Comparison of ENCODE assay signal across 1 cellular context in the genomic region with DNA sequence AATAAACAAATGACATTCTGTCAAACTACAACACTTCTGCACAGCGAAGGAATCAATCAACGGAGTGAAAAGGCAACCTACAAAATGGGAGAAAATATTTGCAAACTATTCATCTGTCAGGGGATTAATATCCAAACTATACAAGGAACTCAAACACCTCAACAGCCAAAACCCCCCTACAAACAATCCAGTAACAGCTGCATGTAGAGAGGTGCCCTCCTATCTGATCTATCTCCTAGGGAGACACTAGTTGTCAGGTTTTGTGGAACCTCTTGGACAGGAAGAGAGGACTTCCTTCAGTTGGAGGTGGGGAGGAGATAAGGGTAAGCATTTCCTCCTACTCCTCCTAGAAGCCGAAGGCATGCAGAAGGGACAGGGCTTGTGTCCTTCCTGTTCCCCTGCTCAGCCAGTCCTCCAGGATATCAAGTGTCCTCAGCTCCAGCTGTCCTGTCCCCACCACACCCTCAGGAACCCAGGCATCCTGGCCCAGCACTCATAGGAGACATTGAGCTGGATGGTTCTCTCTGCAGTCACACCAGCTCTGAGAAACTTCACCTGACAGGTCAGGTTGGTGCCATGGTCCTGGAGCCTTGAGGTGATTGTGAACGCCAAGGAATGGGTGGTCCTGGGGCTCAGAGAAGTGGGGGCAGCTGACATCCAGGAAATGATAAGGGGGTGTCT.
TF ChIP-seq lines count a peak whose summit lies in the region.

No MANE protein-coding gene starts in this region.

TF ChIP-seq in K562, 482 proteins besides CTCF, POLR2A, EP300 and RAD21 (continued from another document and continues in another):
- TF ChIP-seq, protein P1, sequence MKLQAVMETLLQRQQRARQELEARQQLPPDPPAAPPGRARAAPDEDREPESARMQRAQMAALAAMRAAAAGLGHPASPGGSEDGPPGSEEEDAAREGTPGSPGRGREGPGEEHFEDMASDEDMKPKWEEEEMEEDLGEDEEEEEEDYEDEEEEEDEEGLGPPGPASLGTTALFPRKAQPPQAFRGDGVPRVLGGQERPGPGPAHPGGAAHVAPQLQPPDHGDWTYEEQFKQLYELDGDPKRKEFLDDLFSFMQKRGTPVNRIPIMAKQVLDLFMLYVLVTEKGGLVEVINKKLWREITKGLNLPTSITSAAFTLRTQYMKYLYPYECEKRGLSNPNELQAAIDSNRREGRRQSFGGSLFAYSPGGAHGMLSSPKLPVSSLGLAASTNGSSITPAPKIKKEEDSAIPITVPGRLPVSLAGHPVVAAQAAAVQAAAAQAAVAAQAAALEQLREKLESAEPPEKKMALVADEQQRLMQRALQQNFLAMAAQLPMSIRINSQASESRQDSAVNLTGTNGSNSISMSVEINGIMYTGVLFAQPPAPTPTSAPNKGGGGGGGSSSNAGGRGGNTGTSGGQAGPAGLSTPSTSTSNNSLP (IDR thresholded peaks at IDR 0.05; ENCODE audit: borderline replicate concordance, low read depth, low read length): peak; percentile 41; the same call in 1 of the 2 replicates
- no peak for TF ChIP-seq ZNF589 (CRISPR knock-in tag; IDR thresholded peaks at IDR 0.05; ENCODE audit: low read depth)
- peak; percentile 43; the same call in 1 of the 2 replicates for TF ChIP-seq POLR2G (IDR thresholded peaks at IDR 0.05; ENCODE audit: low read depth, low read length)
- TF ChIP-seq, protein P2, sequence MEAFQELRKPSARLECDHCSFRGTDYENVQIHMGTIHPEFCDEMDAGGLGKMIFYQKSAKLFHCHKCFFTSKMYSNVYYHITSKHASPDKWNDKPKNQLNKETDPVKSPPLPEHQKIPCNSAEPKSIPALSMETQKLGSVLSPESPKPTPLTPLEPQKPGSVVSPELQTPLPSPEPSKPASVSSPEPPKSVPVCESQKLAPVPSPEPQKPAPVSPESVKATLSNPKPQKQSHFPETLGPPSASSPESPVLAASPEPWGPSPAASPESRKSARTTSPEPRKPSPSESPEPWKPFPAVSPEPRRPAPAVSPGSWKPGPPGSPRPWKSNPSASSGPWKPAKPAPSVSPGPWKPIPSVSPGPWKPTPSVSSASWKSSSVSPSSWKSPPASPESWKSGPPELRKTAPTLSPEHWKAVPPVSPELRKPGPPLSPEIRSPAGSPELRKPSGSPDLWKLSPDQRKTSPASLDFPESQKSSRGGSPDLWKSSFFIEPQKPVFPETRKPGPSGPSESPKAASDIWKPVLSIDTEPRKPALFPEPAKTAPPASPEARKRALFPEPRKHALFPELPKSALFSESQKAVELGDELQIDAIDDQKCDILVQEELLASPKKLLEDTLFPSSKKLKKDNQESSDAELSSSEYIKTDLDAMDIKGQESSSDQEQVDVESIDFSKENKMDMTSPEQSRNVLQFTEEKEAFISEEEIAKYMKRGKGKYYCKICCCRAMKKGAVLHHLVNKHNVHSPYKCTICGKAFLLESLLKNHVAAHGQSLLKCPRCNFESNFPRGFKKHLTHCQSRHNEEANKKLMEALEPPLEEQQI (IDR thresholded peaks at IDR 0.05): peak; percentile 62; the same call in 1 of the 2 replicates
- no peak for TF ChIP-seq RBM25 (IDR thresholded peaks at IDR 0.05; ENCODE audit: low read depth, low read length, severe bottlenecking)
- TF ChIP-seq NFE2 (IDR thresholded peaks at IDR 0.05; ENCODE audit: low read depth): peak; percentile 24; the same call in 1 of the 2 replicates
- TF ChIP-seq ATF7 (IDR thresholded peaks at IDR 0.05): peak; percentile 81
- TF ChIP-seq, protein P3, sequence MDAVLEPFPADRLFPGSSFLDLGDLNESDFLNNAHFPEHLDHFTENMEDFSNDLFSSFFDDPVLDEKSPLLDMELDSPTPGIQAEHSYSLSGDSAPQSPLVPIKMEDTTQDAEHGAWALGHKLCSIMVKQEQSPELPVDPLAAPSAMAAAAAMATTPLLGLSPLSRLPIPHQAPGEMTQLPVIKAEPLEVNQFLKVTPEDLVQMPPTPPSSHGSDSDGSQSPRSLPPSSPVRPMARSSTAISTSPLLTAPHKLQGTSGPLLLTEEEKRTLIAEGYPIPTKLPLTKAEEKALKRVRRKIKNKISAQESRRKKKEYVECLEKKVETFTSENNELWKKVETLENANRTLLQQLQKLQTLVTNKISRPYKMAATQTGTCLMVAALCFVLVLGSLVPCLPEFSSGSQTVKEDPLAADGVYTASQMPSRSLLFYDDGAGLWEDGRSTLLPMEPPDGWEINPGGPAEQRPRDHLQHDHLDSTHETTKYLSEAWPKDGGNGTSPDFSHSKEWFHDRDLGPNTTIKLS (IDR thresholded peaks at IDR 0.05; ENCODE audit: borderline replicate concordance, low read depth): peak; percentile 45; the same call in 1 of the 2 replicates
- peak; percentile 79 for TF ChIP-seq BRD9 (IDR thresholded peaks at IDR 0.05; ENCODE audit: low read depth, partially characterized antibody)
- TF ChIP-seq, protein P4, sequence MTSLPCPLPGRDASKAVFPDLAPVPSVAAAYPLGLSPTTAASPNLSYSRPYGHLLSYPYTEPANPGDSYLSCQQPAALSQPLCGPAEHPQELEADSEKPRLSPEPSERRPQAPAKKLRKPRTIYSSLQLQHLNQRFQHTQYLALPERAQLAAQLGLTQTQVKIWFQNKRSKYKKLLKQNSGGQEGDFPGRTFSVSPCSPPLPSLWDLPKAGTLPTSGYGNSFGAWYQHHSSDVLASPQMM (CRISPR knock-in tag; IDR thresholded peaks at IDR 0.05): no peak
- TF ChIP-seq MIER1 (IDR thresholded peaks at IDR 0.05; ENCODE audit: low read depth): peak; percentile 49; the same call in 1 of the 2 replicates
- TF ChIP-seq BRCA1 (IDR thresholded peaks at IDR 0.05): no peak
- 0 out of 2 replicates have a peak, but pooled peaks have one; percentile 36 for TF ChIP-seq BRCA1 (CRISPR knock-in tag; IDR thresholded peaks at IDR 0.05)
- no peak for TF ChIP-seq ZC3H4 (CRISPR knock-in tag; IDR thresholded peaks at IDR 0.05; ENCODE audit: borderline replicate concordance)
- TF ChIP-seq, protein P5, sequence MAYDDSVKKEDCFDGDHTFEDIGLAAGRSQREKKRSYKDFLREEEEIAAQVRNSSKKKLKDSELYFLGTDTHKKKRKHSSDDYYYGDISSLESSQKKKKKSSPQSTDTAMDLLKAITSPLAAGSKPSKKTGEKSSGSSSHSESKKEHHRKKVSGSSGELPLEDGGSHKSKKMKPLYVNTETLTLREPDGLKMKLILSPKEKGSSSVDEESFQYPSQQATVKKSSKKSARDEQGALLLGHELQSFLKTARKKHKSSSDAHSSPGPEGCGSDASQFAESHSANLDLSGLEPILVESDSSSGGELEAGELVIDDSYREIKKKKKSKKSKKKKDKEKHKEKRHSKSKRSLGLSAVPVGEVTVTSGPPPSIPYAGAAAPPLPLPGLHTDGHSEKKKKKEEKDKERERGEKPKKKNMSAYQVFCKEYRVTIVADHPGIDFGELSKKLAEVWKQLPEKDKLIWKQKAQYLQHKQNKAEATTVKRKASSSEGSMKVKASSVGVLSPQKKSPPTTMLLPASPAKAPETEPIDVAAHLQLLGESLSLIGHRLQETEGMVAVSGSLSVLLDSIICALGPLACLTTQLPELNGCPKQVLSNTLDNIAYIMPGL (CRISPR knock-in tag; IDR thresholded peaks at IDR 0.05): no peak
- peak; percentile 83 for TF ChIP-seq ELF1 (tag; IDR thresholded peaks at IDR 0.05)
- peak; percentile 85; the same call in 1 of the 2 replicates for TF ChIP-seq MYNN (IDR thresholded peaks at IDR 0.05)
- no peak for TF ChIP-seq MYNN (CRISPR knock-in tag; IDR thresholded peaks at IDR 0.05)
- TF ChIP-seq GATAD2B (IDR thresholded peaks at IDR 0.05; ENCODE audit: borderline replicate concordance): peak; percentile 80; the same call in 1 of the 2 replicates
- peak; percentile 77 for TF ChIP-seq ESRRA (IDR thresholded peaks at IDR 0.05; ENCODE audit: borderline replicate concordance, low read depth)
- TF ChIP-seq, protein P6, sequence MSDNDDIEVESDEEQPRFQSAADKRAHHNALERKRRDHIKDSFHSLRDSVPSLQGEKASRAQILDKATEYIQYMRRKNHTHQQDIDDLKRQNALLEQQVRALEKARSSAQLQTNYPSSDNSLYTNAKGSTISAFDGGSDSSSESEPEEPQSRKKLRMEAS (CRISPR knock-in tag; IDR thresholded peaks at IDR 0.05): peak; percentile 46; the same call in 1 of the 2 replicates
- TF ChIP-seq ATF1 (CRISPR knock-in tag; IDR thresholded peaks at IDR 0.05): no peak
- peak; percentile 40 for TF ChIP-seq ATF1 (tag; IDR thresholded peaks at IDR 0.05)
- 0 out of 2 replicates have a peak, but pooled peaks have one; percentile 42 for TF ChIP-seq ZNF12 (CRISPR knock-in tag; IDR thresholded peaks at IDR 0.05)
- TF ChIP-seq ZBTB7A (IDR thresholded peaks at IDR 0.05; ENCODE audit: borderline replicate concordance, control insufficient read depth, low read depth, low read length): peak; percentile 40; the same call in 1 of the 2 replicates
- TF ChIP-seq, protein P7, sequence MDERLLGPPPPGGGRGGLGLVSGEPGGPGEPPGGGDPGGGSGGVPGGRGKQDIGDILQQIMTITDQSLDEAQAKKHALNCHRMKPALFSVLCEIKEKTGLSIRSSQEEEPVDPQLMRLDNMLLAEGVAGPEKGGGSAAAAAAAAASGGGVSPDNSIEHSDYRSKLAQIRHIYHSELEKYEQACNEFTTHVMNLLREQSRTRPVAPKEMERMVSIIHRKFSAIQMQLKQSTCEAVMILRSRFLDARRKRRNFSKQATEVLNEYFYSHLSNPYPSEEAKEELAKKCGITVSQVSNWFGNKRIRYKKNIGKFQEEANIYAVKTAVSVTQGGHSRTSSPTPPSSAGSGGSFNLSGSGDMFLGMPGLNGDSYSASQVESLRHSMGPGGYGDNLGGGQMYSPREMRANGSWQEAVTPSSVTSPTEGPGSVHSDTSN (CRISPR knock-in tag; IDR thresholded peaks at IDR 0.05; ENCODE audit: low read depth): no peak
- TF ChIP-seq, protein P7 (tag; conservative IDR thresholded peaks at IDR 0.05; ENCODE audit: low read depth): peak; percentile 66
- TF ChIP-seq, protein P8, sequence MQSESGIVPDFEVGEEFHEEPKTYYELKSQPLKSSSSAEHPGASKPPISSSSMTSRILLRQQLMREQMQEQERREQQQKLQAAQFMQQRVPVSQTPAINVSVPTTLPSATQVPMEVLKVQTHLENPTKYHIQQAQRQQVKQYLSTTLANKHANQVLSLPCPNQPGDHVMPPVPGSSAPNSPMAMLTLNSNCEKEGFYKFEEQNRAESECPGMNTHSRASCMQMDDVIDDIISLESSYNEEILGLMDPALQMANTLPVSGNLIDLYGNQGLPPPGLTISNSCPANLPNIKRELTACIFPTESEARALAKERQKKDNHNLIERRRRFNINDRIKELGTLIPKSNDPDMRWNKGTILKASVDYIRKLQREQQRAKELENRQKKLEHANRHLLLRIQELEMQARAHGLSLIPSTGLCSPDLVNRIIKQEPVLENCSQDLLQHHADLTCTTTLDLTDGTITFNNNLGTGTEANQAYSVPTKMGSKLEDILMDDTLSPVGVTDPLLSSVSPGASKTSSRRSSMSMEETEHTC (IDR thresholded peaks at IDR 0.05): no peak
- peak; percentile 86 for TF ChIP-seq SMAD1 (IDR thresholded peaks at IDR 0.05; ENCODE audit: low read depth, low read length, partially characterized antibody)
- TF ChIP-seq, protein P9, sequence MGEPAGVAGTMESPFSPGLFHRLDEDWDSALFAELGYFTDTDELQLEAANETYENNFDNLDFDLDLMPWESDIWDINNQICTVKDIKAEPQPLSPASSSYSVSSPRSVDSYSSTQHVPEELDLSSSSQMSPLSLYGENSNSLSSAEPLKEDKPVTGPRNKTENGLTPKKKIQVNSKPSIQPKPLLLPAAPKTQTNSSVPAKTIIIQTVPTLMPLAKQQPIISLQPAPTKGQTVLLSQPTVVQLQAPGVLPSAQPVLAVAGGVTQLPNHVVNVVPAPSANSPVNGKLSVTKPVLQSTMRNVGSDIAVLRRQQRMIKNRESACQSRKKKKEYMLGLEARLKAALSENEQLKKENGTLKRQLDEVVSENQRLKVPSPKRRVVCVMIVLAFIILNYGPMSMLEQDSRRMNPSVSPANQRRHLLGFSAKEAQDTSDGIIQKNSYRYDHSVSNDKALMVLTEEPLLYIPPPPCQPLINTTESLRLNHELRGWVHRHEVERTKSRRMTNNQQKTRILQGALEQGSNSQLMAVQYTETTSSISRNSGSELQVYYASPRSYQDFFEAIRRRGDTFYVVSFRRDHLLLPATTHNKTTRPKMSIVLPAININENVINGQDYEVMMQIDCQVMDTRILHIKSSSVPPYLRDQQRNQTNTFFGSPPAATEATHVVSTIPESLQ (CRISPR knock-in tag; IDR thresholded peaks at IDR 0.05): no peak
- TF ChIP-seq NR2C2 (CRISPR knock-in tag; IDR thresholded peaks at IDR 0.05): no peak
- peak; percentile 28; the same call in 1 of the 2 replicates for TF ChIP-seq NR2C2 (tag; IDR thresholded peaks at IDR 0.05)
- no peak for TF ChIP-seq ZFP1 (CRISPR knock-in tag; IDR thresholded peaks at IDR 0.05)
- peak in 1 of 2 experiments; percentile 58 for TF ChIP-seq NCOA2 (IDR thresholded peaks at IDR 0.05; ENCODE audit: partially characterized antibody in 2 of 2)
- no peak for TF ChIP-seq C11orf30 (IDR thresholded peaks at IDR 0.05; ENCODE audit: low read depth)
- TF ChIP-seq NBN (IDR thresholded peaks at IDR 0.05; ENCODE audit: low read depth): peak; percentile 75; the same call in 1 of the 2 replicates
- TF ChIP-seq LARP7 (IDR thresholded peaks at IDR 0.05): 0 out of 2 replicates have a peak, but pooled peaks have one; percentile 23
- TF ChIP-seq, protein P10, sequence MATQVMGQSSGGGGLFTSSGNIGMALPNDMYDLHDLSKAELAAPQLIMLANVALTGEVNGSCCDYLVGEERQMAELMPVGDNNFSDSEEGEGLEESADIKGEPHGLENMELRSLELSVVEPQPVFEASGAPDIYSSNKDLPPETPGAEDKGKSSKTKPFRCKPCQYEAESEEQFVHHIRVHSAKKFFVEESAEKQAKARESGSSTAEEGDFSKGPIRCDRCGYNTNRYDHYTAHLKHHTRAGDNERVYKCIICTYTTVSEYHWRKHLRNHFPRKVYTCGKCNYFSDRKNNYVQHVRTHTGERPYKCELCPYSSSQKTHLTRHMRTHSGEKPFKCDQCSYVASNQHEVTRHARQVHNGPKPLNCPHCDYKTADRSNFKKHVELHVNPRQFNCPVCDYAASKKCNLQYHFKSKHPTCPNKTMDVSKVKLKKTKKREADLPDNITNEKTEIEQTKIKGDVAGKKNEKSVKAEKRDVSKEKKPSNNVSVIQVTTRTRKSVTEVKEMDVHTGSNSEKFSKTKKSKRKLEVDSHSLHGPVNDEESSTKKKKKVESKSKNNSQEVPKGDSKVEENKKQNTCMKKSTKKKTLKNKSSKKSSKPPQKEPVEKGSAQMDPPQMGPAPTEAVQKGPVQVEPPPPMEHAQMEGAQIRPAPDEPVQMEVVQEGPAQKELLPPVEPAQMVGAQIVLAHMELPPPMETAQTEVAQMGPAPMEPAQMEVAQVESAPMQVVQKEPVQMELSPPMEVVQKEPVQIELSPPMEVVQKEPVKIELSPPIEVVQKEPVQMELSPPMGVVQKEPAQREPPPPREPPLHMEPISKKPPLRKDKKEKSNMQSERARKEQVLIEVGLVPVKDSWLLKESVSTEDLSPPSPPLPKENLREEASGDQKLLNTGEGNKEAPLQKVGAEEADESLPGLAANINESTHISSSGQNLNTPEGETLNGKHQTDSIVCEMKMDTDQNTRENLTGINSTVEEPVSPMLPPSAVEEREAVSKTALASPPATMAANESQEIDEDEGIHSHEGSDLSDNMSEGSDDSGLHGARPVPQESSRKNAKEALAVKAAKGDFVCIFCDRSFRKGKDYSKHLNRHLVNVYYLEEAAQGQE (CRISPR knock-in tag; IDR thresholded peaks at IDR 0.05; ENCODE audit: low read depth): peak; percentile 66
